ENCODE assay signal across 8 cellular contexts in the genomic region with DNA sequence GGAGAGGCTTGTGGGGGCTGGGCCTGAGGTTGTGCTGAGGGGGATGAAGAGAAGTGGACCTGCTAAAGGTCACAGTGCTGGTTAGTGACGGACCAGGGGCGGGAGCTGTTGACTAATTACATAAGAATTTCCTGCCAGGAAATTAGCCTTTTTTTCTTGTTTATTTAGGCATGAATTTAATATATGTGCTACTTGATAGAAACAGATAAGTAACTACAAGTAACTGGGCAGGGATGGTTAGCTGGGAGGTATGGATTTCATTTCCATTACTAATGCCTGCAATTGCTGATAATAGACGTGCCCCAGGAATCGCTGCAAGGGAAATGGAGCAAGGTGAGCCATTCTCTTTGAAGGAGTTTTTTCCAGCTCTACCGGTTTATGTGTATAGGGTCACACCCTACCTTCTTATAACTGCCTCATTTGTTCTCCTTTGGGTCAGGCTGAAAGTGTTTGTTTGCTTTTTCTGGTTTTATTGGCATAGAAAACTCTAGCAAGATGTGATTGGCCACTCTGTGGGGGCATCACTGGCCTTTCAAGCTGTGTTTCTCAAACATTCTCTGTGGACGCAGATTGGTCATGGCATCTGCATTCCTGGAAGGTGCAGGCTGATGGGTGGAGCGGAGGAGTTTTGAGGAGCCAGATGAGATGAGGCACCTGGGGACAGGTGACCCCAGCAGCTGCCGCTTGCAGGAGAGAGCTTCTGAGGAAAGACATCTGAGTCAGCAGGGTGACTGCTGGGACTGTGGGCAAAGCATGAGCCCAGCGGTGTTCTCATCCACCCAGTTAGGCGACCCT. TPM values are rescaled to one million over a fixed set of nuclear protein-coding genes. Genes with fewer than 3 reads are reported as not detected.
A peak's percentile ranks its signal among the peaks of the same experiment; 100 is the strongest.
DNase-seq lines count a peak whose midpoint lies in the region; ATAC-seq, FAIRE-seq and TF ChIP-seq lines count a peak whose summit lies in the region.

No MANE protein-coding gene starts in this region.

- H3K4me1 Mint-ChIP-seq in naive thymus-derived CD8-positive, alpha-beta T cell: peaks cover 0 to 2% (median 0%) of the 10 kb centered on the region in 4 donors

- POLR2A ChIA-PET in naive thymus-derived CD8-positive, alpha-beta T cell (lab: Charles Lee): interaction anchor here (0.9 kb wide), 1 partner anchor 26 kb away, joined by 6 read pairs; no protein-coding TSS in a partner anchor

- FAIRE-seq in G401.6 (lab: Jason Lieb, UNC): peak; percentile 100
- peak; percentile 65 for FAIRE-seq in RCC 7860 (lab: Jason Lieb, UNC)

- ATAC-seq in stimulated activated naive CD8-positive, alpha-beta T cell treated with anti-CD3 and anti-CD28 coated beads, Interleukin-15, Interleukin-2, amounts not matched to agents 100 U/mL and 50 U/mL, for 24 hours: no peak
- ATAC-seq in naive thymus-derived CD8-positive, alpha-beta T cell: no peak

- H3K36me3 Mint-ChIP-seq in naive thymus-derived CD8-positive, alpha-beta T cell: peaks cover 0 to 3% (median 0%) of the 10 kb centered on the region in 3 donors

- peak overlapping the region in 2 of 10 donors; percentile 11 to 45 for H3K27ac Mint-ChIP-seq in naive thymus-derived CD8-positive, alpha-beta T cell

- TF ChIP-seq CTCF in fibroblast of mammary gland (conservative IDR thresholded peaks at IDR 0.05; ENCODE audit: control insufficient read depth, insufficient read depth, low read depth, low read length) (no peak), retinal pigment epithelial cell (conservative IDR thresholded peaks at IDR 0.05; ENCODE audit: low read depth, low read length) (no peak)

- H3K27me3 Mint-ChIP-seq in naive thymus-derived CD8-positive, alpha-beta T cell: no peaks in the 10 kb centered on the region

- H3K9me3 Mint-ChIP-seq in naive thymus-derived CD8-positive, alpha-beta T cell: no peaks in the 10 kb centered on the region

- DNase-seq in RCC 7860 (ENCODE audit: low spot score) (peak; percentile 82), fibroblast of mammary gland (ENCODE audit: low read depth) (peak; percentile 69), retinal pigment epithelial cell (ENCODE audit: low read depth) (peak; percentile 77), GOT3 (lab: John Stamatoyannopoulos, UW) (no peak)
- DNase-seq in central memory CD4-positive, alpha-beta T cell: no peak
- DNase-seq in stimulated activated naive CD8-positive, alpha-beta T cell treated with anti-CD3 and anti-CD28 coated beads, Interleukin-15, Interleukin-2, amounts not matched to agents 100 U/mL and 50 U/mL, for 24 hours: no peak
- DNase-seq in naive thymus-derived CD8-positive, alpha-beta T cell: no peak

- H3K4me3 Mint-ChIP-seq in naive thymus-derived CD8-positive, alpha-beta T cell: no peak overlapping the region

- no peak overlapping the region for H3K4me3 ChIP-seq in fibroblast of mammary gland (ENCODE audit: control insufficient read depth, low read depth, low read length)
- peak overlapping the region; percentile 5 for H3K4me3 ChIP-seq in retinal pigment epithelial cell (ENCODE audit: low read length)

RNA-seq across cellular contexts. Expression of a gene that starts 19.0 kb away (rescaled TPM):
- total RNA-seq in naive thymus-derived CD8-positive, alpha-beta T cell: not detected
- polyA plus RNA-seq in naive thymus-derived CD8-positive, alpha-beta T cell: not detected

RNA-seq across cellular contexts. Expression of a gene that starts 59.2 kb away (rescaled TPM):
- 10 to 100 TPM; 84.6 to 93.6 TPM for total RNA-seq in naive thymus-derived CD8-positive, alpha-beta T cell
- 10 to 100 TPM; 61.0 to 77.1 (median 62.7) TPM for polyA plus RNA-seq in naive thymus-derived CD8-positive, alpha-beta T cell

Comparison
In these comparisons a context has a peak if more than half of its experiments do, and no peak if none do; other contexts are left out.
1. DNase-seq: peak in RCC 7860 (single experiment), fibroblast of mammary gland (single experiment) and retinal pigment epithelial cell (single experiment); none in central memory CD4-positive, alpha-beta T cell (single experiment), stimulated activated naive CD8-positive, alpha-beta T cell treated with anti-CD3 and anti-CD28 coated beads, Interleukin-15, Interleukin-2, amounts not matched to agents 100 U/mL and 50 U/mL, for 24 hours (single experiment), naive thymus-derived CD8-positive, alpha-beta T cell (0 of 10) and GOT3 (single experiment).